21 cellular contexts compared by ENCODE assay signal in genomic region chr19:19006213-19006612, GRCh38.
"Had no signal": no experiment of that assay in that cellular context is flagged by ENCODE, and none has a peak within 500 bp of the region (broad histone marks: within the 10 kb centered on the region; RNA-seq: fewer than 3 reads in every experiment).

No MANE protein-coding gene starts in this region.

- H3K4me3 ChIP-seq: ascending aorta, cardiac muscle cell, esophagus muscularis mucosa, hepatocyte had no signal

- ATAC-seq: activated CD8-positive, alpha-beta memory T cell treated with anti-CD3 and anti-CD28 coated beads, Interleukin-2, amount 10 ng/mL, durations not matched to agents 7 days and 5 days; foreskin keratinocyte; stimulated activated naive B cell treated with anti-CD40 and anti-IgM and Interleukin-4, amounts not matched to agents 10 μg/mL and 1 μg/mL and 100 μg/mL, for 72 hours; T-cell had no signal

- H3K27ac ChIP-seq: ascending aorta, cardiac muscle cell, esophagus muscularis mucosa, foreskin keratinocyte, hepatocyte had no signal

- H3K27me3 Mint-ChIP-seq: activated CD4-positive, alpha-beta memory T cell treated with anti-CD3 and anti-CD28 coated beads, Interleukin-2, amount 10 ng/mL, durations not matched to agents 7 days and 5 days; activated CD8-positive, alpha-beta memory T cell treated with anti-CD3 and anti-CD28 coated beads, Interleukin-2, amount 10 ng/mL, durations not matched to agents 7 days and 5 days; stimulated activated naive B cell treated with anti-CD40 and anti-IgM and Interleukin-4, amounts not matched to agents 10 μg/mL and 1 μg/mL and 100 μg/mL, for 72 hours; T-cell had no signal

- H3K9me3 ChIP-seq: ascending aorta, esophagus muscularis mucosa had no signal

- H3K4me1 ChIP-seq: ascending aorta, foreskin keratinocyte had no signal

- H3K4me3 Mint-ChIP-seq: activated CD4-positive, alpha-beta memory T cell treated with anti-CD3 and anti-CD28 coated beads, Interleukin-2, amount 10 ng/mL, durations not matched to agents 7 days and 5 days; activated CD8-positive, alpha-beta memory T cell treated with anti-CD3 and anti-CD28 coated beads, Interleukin-2, amount 10 ng/mL, durations not matched to agents 7 days and 5 days; stimulated activated naive B cell treated with anti-CD40 and anti-IgM and Interleukin-4, amounts not matched to agents 10 μg/mL and 1 μg/mL and 100 μg/mL, for 72 hours; T-cell had no signal

- H3K27me3 ChIP-seq: ascending aorta, cardiac muscle cell, esophagus muscularis mucosa, foreskin keratinocyte, hepatocyte had no signal

- H3K4me1 Mint-ChIP-seq: activated CD4-positive, alpha-beta memory T cell treated with anti-CD3 and anti-CD28 coated beads, Interleukin-2, amount 10 ng/mL, durations not matched to agents 7 days and 5 days had no signal

- H3K27ac Mint-ChIP-seq: activated CD4-positive, alpha-beta memory T cell treated with anti-CD3 and anti-CD28 coated beads, Interleukin-2, amount 10 ng/mL, durations not matched to agents 7 days and 5 days; activated CD8-positive, alpha-beta memory T cell treated with anti-CD3 and anti-CD28 coated beads, Interleukin-2, amount 10 ng/mL, durations not matched to agents 7 days and 5 days; activated T-helper 2 cell treated with anti-CD3 and anti-CD28 coated beads, Interferon-gamma antibody, Interleukin-2, Interleukin-4, amounts not matched to agents 10 μg/mL and 5 μg/mL and 100 μg/mL, durations not matched to agents 14 hours and 24 hours and 36 hours; T-cell had no signal

- H3K9me3 Mint-ChIP-seq: activated CD4-positive, alpha-beta memory T cell treated with anti-CD3 and anti-CD28 coated beads, Interleukin-2, amount 10 ng/mL, durations not matched to agents 7 days and 5 days; activated T-helper 2 cell treated with anti-CD3 and anti-CD28 coated beads, Interferon-gamma antibody, Interleukin-2, Interleukin-4, amounts not matched to agents 10 μg/mL and 5 μg/mL and 100 μg/mL, durations not matched to agents 14 hours and 24 hours and 36 hours; stimulated activated naive B cell treated with anti-CD40 and anti-IgM and Interleukin-4, amounts not matched to agents 10 μg/mL and 1 μg/mL and 100 μg/mL, for 72 hours; T-cell had no signal

- DNase-seq: activated CD4-positive, alpha-beta memory T cell treated with anti-CD3 and anti-CD28 coated beads, Interleukin-2, amount 10 ng/mL, durations not matched to agents 7 days and 5 days; activated CD4-positive, alpha-beta T cell treated with anti-CD3 and anti-CD28 coated beads for 48 hours; activated CD4-positive, CD25-positive, alpha-beta regulatory T cell; activated CD8-positive, alpha-beta memory T cell treated with anti-CD3 and anti-CD28 coated beads, Interleukin-2, amount 10 ng/mL, durations not matched to agents 7 days and 5 days; activated naive CD4-positive, alpha-beta T cell treated with Interleukin-2 at 50 U/mL for 16 hours; dermis blood vessel endothelial cell; effector memory CD4-positive, alpha-beta T cell; foreskin keratinocyte; islet precursor cell; mammary epithelial cell; midbrain; occipital lobe; retina; stimulated activated naive B cell treated with anti-CD40 and anti-IgM and Interleukin-4, amounts not matched to agents 10 μg/mL and 1 μg/mL and 100 μg/mL, for 72 hours; T-cell; T-helper 9 cell had no signal
